28 cellular contexts compared by ENCODE assay signal in the genomic region with DNA sequence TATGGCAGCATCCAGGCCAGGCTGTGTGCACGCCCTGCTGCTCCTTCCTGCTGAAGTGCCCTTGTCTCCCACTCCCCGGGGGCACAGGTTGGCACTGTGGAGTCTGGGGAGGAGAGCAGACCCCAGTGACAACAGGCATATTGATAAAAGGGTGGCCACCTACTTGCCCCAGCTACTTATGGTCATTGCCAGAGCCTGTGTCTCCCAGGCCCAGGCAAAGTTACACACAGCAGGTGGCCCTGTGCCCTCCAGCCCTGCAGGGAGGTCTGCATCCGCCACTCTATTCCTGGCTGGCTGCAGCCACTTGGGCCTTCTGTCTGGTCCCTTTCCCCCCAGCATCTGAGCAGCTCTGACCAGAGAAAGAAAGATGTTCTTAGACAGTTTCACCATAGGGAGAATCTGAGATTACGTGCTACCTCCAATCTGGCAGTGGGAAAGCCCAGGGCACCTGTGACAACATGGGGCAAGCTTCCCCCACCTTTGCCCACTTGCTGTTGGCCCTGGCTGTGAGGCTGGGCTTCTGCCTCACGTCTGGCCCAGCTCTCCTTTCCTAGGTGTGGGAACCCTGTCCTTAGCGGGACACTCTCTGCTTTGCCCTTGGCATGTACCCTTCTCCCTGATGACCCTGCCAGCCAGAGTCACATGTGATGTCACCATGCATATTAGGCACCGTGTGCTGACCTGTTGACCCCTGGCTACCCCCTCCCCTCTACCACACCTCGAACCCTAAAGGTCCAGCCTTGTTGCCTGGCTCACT. TPM values are rescaled to one million over a fixed set of nuclear protein-coding genes. Genes with fewer than 3 reads are reported as not detected.
"Had no signal": no experiment of that assay in that cellular context is flagged by ENCODE, and none has a peak within 500 bp of the region (broad histone marks: within the 10 kb centered on the region; RNA-seq: fewer than 3 reads in every experiment).

No MANE protein-coding gene starts in this region.

- H3K4me3 Mint-ChIP-seq: activated CD4-positive, alpha-beta memory T cell treated with anti-CD3 and anti-CD28 coated beads, Interleukin-2, amount 10 ng/mL, durations not matched to agents 7 days and 5 days; activated CD4-positive, alpha-beta T cell treated with anti-CD3 and anti-CD28 coated beads, Interleukin-2, amount 10 ng/mL, durations not matched to agents 7 days and 5 days; activated naive CD4-positive, alpha-beta T cell treated with anti-CD3 and anti-CD28 coated beads, Interleukin-2, amount 10 ng/mL, durations not matched to agents 7 days and 5 days; activated naive CD8-positive, alpha-beta T cell treated with anti-CD3 and anti-CD28 coated beads, Interleukin-2, amount 10 ng/mL, durations not matched to agents 7 days and 5 days; activated T-cell treated with anti-CD3 and anti-CD28 coated beads, Interleukin-2, amount 50 U/mL, for 24 hours; activated T-cell treated with anti-CD3 and anti-CD28 coated beads, Interleukin-2, amount 50 U/mL, for 72 hours; central memory CD8-positive, alpha-beta T cell had no signal

- H3K36me3 ChIP-seq: cardiac muscle cell had no signal

- H3K27ac Mint-ChIP-seq: activated CD4-positive, alpha-beta memory T cell treated with anti-CD3 and anti-CD28 coated beads, Interleukin-2, amount 10 ng/mL, durations not matched to agents 7 days and 5 days; activated CD4-positive, alpha-beta T cell treated with anti-CD3 and anti-CD28 coated beads, Interleukin-2, amount 10 ng/mL, durations not matched to agents 7 days and 5 days; activated naive CD4-positive, alpha-beta T cell treated with anti-CD3 and anti-CD28 coated beads, Interleukin-2, amount 10 ng/mL, durations not matched to agents 7 days and 5 days; activated naive CD4-positive, alpha-beta T cell treated with anti-CD3 and anti-CD28 coated beads, Interleukin-2, amount 50 U/mL, for 72 hours; activated naive CD8-positive, alpha-beta T cell treated with anti-CD3 and anti-CD28 coated beads, Interleukin-2, amount 10 ng/mL, durations not matched to agents 7 days and 5 days; activated T-cell treated with anti-CD3 and anti-CD28 coated beads, Interleukin-2, amount 50 U/mL, for 24 hours; activated T-cell treated with anti-CD3 and anti-CD28 coated beads, Interleukin-2, amount 50 U/mL, for 72 hours had no signal

- H3K9me3 Mint-ChIP-seq: activated CD4-positive, alpha-beta memory T cell treated with anti-CD3 and anti-CD28 coated beads, Interleukin-2, amount 10 ng/mL, durations not matched to agents 7 days and 5 days; activated CD4-positive, alpha-beta T cell treated with anti-CD3 and anti-CD28 coated beads, Interleukin-2, amount 10 ng/mL, durations not matched to agents 7 days and 5 days; activated naive CD4-positive, alpha-beta T cell treated with anti-CD3 and anti-CD28 coated beads, Interleukin-2, amount 10 ng/mL, durations not matched to agents 7 days and 5 days; activated naive CD4-positive, alpha-beta T cell treated with anti-CD3 and anti-CD28 coated beads, Interleukin-2, amount 50 U/mL, for 72 hours; activated naive CD8-positive, alpha-beta T cell treated with anti-CD3 and anti-CD28 coated beads, Interleukin-2, amount 10 ng/mL, durations not matched to agents 7 days and 5 days; activated T-cell treated with anti-CD3 and anti-CD28 coated beads, Interleukin-2, amount 50 U/mL, for 24 hours; activated T-cell treated with anti-CD3 and anti-CD28 coated beads, Interleukin-2, amount 50 U/mL, for 72 hours; central memory CD8-positive, alpha-beta T cell had no signal

- H3K9me3 ChIP-seq: ascending aorta, esophagus squamous epithelium, gastroesophageal sphincter, heart right ventricle had no signal

- H3K4me1 ChIP-seq: ascending aorta, esophagus squamous epithelium, gastroesophageal sphincter had no signal

- H3K4me1 Mint-ChIP-seq: activated CD4-positive, alpha-beta memory T cell treated with anti-CD3 and anti-CD28 coated beads, Interleukin-2, amount 10 ng/mL, durations not matched to agents 7 days and 5 days; activated CD4-positive, alpha-beta T cell treated with anti-CD3 and anti-CD28 coated beads, Interleukin-2, amount 10 ng/mL, durations not matched to agents 7 days and 5 days; activated naive CD4-positive, alpha-beta T cell treated with anti-CD3 and anti-CD28 coated beads, Interleukin-2, amount 10 ng/mL, durations not matched to agents 7 days and 5 days; activated naive CD8-positive, alpha-beta T cell treated with anti-CD3 and anti-CD28 coated beads, Interleukin-2, amount 10 ng/mL, durations not matched to agents 7 days and 5 days; central memory CD8-positive, alpha-beta T cell had no signal

- ATAC-seq: activated naive CD4-positive, alpha-beta T cell treated with anti-CD3 and anti-CD28 coated beads, Interleukin-2, amount 50 U/mL, for 72 hours; activated T-cell treated with anti-CD3 and anti-CD28 coated beads, Interleukin-2, amount 50 U/mL, for 72 hours; gastroesophageal sphincter had no signal

- H3K4me3 ChIP-seq: ascending aorta, cardiac muscle cell, coronary artery, esophagus squamous epithelium, gastroesophageal sphincter, heart right ventricle had no signal

- H3K27me3 Mint-ChIP-seq: activated CD4-positive, alpha-beta memory T cell treated with anti-CD3 and anti-CD28 coated beads, Interleukin-2, amount 10 ng/mL, durations not matched to agents 7 days and 5 days; activated CD4-positive, alpha-beta T cell treated with anti-CD3 and anti-CD28 coated beads, Interleukin-2, amount 10 ng/mL, durations not matched to agents 7 days and 5 days; activated naive CD8-positive, alpha-beta T cell treated with anti-CD3 and anti-CD28 coated beads, Interleukin-2, amount 10 ng/mL, durations not matched to agents 7 days and 5 days had no signal

- H3K36me3 Mint-ChIP-seq: activated naive CD4-positive, alpha-beta T cell treated with anti-CD3 and anti-CD28 coated beads, Interleukin-2, amount 10 ng/mL, durations not matched to agents 7 days and 5 days; activated naive CD4-positive, alpha-beta T cell treated with anti-CD3 and anti-CD28 coated beads, Interleukin-2, amount 50 U/mL, for 72 hours; activated naive CD8-positive, alpha-beta T cell treated with anti-CD3 and anti-CD28 coated beads, Interleukin-2, amount 10 ng/mL, durations not matched to agents 7 days and 5 days had no signal

- DNase-seq: activated CD4-positive, alpha-beta memory T cell treated with anti-CD3 and anti-CD28 coated beads, Interleukin-2, amount 10 ng/mL, durations not matched to agents 7 days and 5 days; activated CD4-positive, alpha-beta T cell treated with anti-CD3 and anti-CD28 coated beads for 1 hour; activated CD4-positive, alpha-beta T cell treated with anti-CD3 and anti-CD28 coated beads for 4 hours; activated CD4-positive, alpha-beta T cell treated with anti-CD3 and anti-CD28 coated beads, Interleukin-2, amount 10 ng/mL, durations not matched to agents 7 days and 5 days; activated CD4-positive, alpha-beta T cell treated with anti-CD3 and anti-CD28 coated beads, Interleukin-2, amount 50 U/mL, for 4 hours; activated CD8-positive, alpha-beta memory T cell treated with anti-CD3 and anti-CD28 coated beads, Interleukin-2, amount 50 U/mL, for 48 hours; activated gamma-delta T cell; activated naive CD4-positive, alpha-beta T cell; activated naive CD4-positive, alpha-beta T cell treated with anti-CD3 and anti-CD28 coated beads, Interleukin-2, amount 10 ng/mL, durations not matched to agents 7 days and 5 days; activated naive CD8-positive, alpha-beta T cell treated with anti-CD3 and anti-CD28 coated beads, Interleukin-2, amount 10 ng/mL, durations not matched to agents 7 days and 5 days; activated T-cell treated with anti-CD3 and anti-CD28 coated beads for 4 hours; activated T-cell treated with anti-CD3 and anti-CD28 coated beads, Interleukin-2, amount 50 U/mL, for 24 hours; activated T-cell treated with anti-CD3 and anti-CD28 coated beads, Interleukin-2, amount 50 U/mL, for 72 hours; dermis blood vessel endothelial cell; effector CD8-positive, alpha-beta T cell; esophagus squamous epithelium; foreskin melanocyte; heart right ventricle; T-helper 2 cell had no signal

- FAIRE-seq: endometrium, endothelial cell of umbilical vein had no signal

- H3K27me3 ChIP-seq: ascending aorta, esophagus squamous epithelium, gastroesophageal sphincter, heart right ventricle had no signal

- H3K27ac ChIP-seq: ascending aorta, cardiac muscle cell, coronary artery, epithelial cell of prostate, esophagus squamous epithelium, gastroesophageal sphincter, heart right ventricle had no signal

RNA-seq across cellular contexts. Expression of gene CSNK2A3, which starts 25.3 kb away (rescaled TPM):
- total RNA-seq: endothelial cell of umbilical vein had no signal
